Comparison of ENCODE assay signal across 20 cellular contexts in genomic region chr4:89556596-89557305, GRCh38.
A peak's percentile ranks its signal among the peaks of the same experiment; 100 is the strongest.
DNase-seq lines count a peak whose midpoint lies in the region; ATAC-seq and TF ChIP-seq lines count a peak whose summit lies in the region.
"Had no signal": no experiment of that assay in that cellular context is flagged by ENCODE, and none has a peak within 500 bp of the region (broad histone marks: within the 10 kb centered on the region; RNA-seq: fewer than 3 reads in every experiment).

No MANE protein-coding gene starts in this region.

- POLR2A ChIA-PET in A673 (lab: Charles Lee; ENCODE audit: low non-redundant PET) = no interaction called here
- POLR2A ChIA-PET in activated CD8-positive, alpha-beta T cell treated with anti-CD3 and anti-CD28 coated beads, Interleukin-2, amount 10 ng/mL, durations not matched to agents 7 days and 5 days (lab: Charles Lee) = no interaction called here

- no peaks in the 10 kb centered on the region for H3K4me1 Mint-ChIP-seq in activated CD8-positive, alpha-beta T cell treated with anti-CD3 and anti-CD28 coated beads, Interleukin-2, amount 10 ng/mL, durations not matched to agents 7 days and 5 days (ENCODE audit: low read depth)
- H3K4me1 Mint-ChIP-seq: B cell; CD4-positive, alpha-beta memory T cell had no signal

- no peak overlapping the region for H3K27ac Mint-ChIP-seq in activated CD8-positive, alpha-beta T cell treated with anti-CD3 and anti-CD28 coated beads, Interleukin-2, amount 10 ng/mL, durations not matched to agents 7 days and 5 days
- H3K27ac Mint-ChIP-seq: B cell; CD4-positive, alpha-beta memory T cell; HFFc6; IgD-negative memory B cell had no signal

- H3K27ac ChIP-seq in A673 (ENCODE audit: low read depth, low read length, poor library complexity, severe bottlenecking) = no peak overlapping the region
- H3K27ac ChIP-seq: Peyer's patch had no signal

- no peaks in the 10 kb centered on the region for H3K36me3 Mint-ChIP-seq in activated CD8-positive, alpha-beta T cell treated with anti-CD3 and anti-CD28 coated beads, Interleukin-2, amount 10 ng/mL, durations not matched to agents 7 days and 5 days (ENCODE audit: low read depth)
- H3K36me3 Mint-ChIP-seq: CD4-positive, alpha-beta memory T cell; IgD-negative memory B cell had no signal

- H3K36me3 ChIP-seq in A673 (ENCODE audit: insufficient read depth, low read length, poor library complexity, severe bottlenecking) = no peaks in the 10 kb centered on the region
- H3K36me3 ChIP-seq: Peyer's patch had no signal

- peak; percentile 1 for DNase-seq in A673 (ENCODE audit: low spot score)
- peak; percentile 5 for DNase-seq in HCEC 1CT
- DNase-seq in RPMI7951 (ENCODE audit: low read depth) = peak; percentile 1
- DNase-seq in fibroblast of mammary gland (ENCODE audit: low read depth) = peak; percentile 41
- no peak for DNase-seq in kidney tubule cell (ENCODE audit: low spot score)
- DNase-seq in NOMO-1 treated with dmso at 0.1 percent for 144 hours (lab: John Stamatoyannopoulos, UW; ENCODE audit: unreplicated experiment) = no peak
- no peak for DNase-seq in activated CD8-positive, alpha-beta T cell treated with anti-CD3 and anti-CD28 coated beads, Interleukin-2, amount 10 ng/mL, durations not matched to agents 7 days and 5 days
- DNase-seq in H4 (ENCODE audit: low spot score) = no peak
- DNase-seq: CD4-positive, alpha-beta memory T cell; DMS79; GDM1; GOT3; HFFc6; NCI-H146; NCI-H2081 treated with DMSO at 0.1 percent for 48 hours; NCI-H774; Peyer's patch; SHP77 treated with DMSO at 0.1 percent for 48 hours had no signal

- H3K27me3 Mint-ChIP-seq in activated CD8-positive, alpha-beta T cell treated with anti-CD3 and anti-CD28 coated beads, Interleukin-2, amount 10 ng/mL, durations not matched to agents 7 days and 5 days (ENCODE audit: low read depth) = peaks cover 9% of the 10 kb centered on the region

- ATAC-seq in activated CD8-positive, alpha-beta T cell treated with anti-CD3 and anti-CD28 coated beads, Interleukin-2, amount 10 ng/mL, durations not matched to agents 7 days and 5 days = no peak

- no peaks in the 10 kb centered on the region for H3K9me3 Mint-ChIP-seq in activated CD8-positive, alpha-beta T cell treated with anti-CD3 and anti-CD28 coated beads, Interleukin-2, amount 10 ng/mL, durations not matched to agents 7 days and 5 days (ENCODE audit: insufficient read depth)
- H3K9me3 Mint-ChIP-seq: CD4-positive, alpha-beta memory T cell; HFFc6; IgD-negative memory B cell had no signal

- H3K4me3 Mint-ChIP-seq in activated CD8-positive, alpha-beta T cell treated with anti-CD3 and anti-CD28 coated beads, Interleukin-2, amount 10 ng/mL, durations not matched to agents 7 days and 5 days = no peak overlapping the region
- H3K4me3 Mint-ChIP-seq: B cell; CD4-positive, alpha-beta memory T cell; HFFc6; IgD-negative memory B cell had no signal

- no TSS peak for BruUV-seq in A673 (replicated peaks; lab: Mats Ljungman, UMichigan)

- H3K4me3 ChIP-seq in A673 (ENCODE audit: low read depth, low read length, poor library complexity, severe bottlenecking) (no peak overlapping the region), fibroblast of mammary gland (ENCODE audit: control insufficient read depth, low read depth, low read length) (no peak overlapping the region)
- H3K4me3 ChIP-seq: Peyer's patch had no signal

- no peaks in the 10 kb centered on the region for H3K9me3 ChIP-seq in A673 (ENCODE audit: low read depth, low read length, poor library complexity, severe bottlenecking)
- H3K9me3 ChIP-seq: Peyer's patch had no signal

- H3K4me1 ChIP-seq in A673 (ENCODE audit: insufficient read depth, low read length, poor library complexity, severe bottlenecking) = no peaks in the 10 kb centered on the region
- H3K4me1 ChIP-seq: Peyer's patch had no signal

- TF ChIP-seq CTCF in A673 (conservative IDR thresholded peaks at IDR 0.05; ENCODE audit: low read depth, low read length) (no peak), fibroblast of mammary gland (conservative IDR thresholded peaks at IDR 0.05; ENCODE audit: control insufficient read depth, insufficient read depth, low read depth, low read length) (no peak)

- intact Hi-C loops in A673 (cut with micrococcal nuclease; ENCODE audit: unreplicated experiment) = no loop called here

- H3K27me3 ChIP-seq in A673 (replicated peaks; ENCODE audit: insufficient read depth, low read depth, low read length, poor library complexity) = no peaks in the 10 kb centered on the region
- H3K27me3 ChIP-seq: Peyer's patch had no signal

- CTCF ChIA-PET in A673 (lab: Charles Lee) = interaction anchor here (1.5 kb wide), 1 partner anchor 16 kb away, joined by 4 read pairs; no protein-coding TSS in a partner anchor
- CTCF ChIA-PET in activated CD8-positive, alpha-beta T cell treated with anti-CD3 and anti-CD28 coated beads, Interleukin-2, amount 10 ng/mL, durations not matched to agents 7 days and 5 days (lab: Charles Lee) = interaction anchor here (0.9 to 1.4 kb wide), 2 partner anchors 38 to 74 kb away, joined by 3 to 4 read pairs; no protein-coding TSS in a partner anchor

Comparison
In these comparisons a context has a peak if more than half of its experiments do, and no peak if none do; other contexts are left out.
1. DNase-seq: peak in A673 (single experiment), HCEC 1CT (single experiment), RPMI7951 (single experiment) and fibroblast of mammary gland (single experiment); none in kidney tubule cell (single experiment), NOMO-1 treated with dmso at 0.1 percent for 144 hours (single experiment), activated CD8-positive, alpha-beta T cell treated with anti-CD3 and anti-CD28 coated beads, Interleukin-2, amount 10 ng/mL, durations not matched to agents 7 days and 5 days (single experiment) and H4 (single experiment).